Comparison of ENCODE assay signal across 20 cellular contexts in the genomic region with DNA sequence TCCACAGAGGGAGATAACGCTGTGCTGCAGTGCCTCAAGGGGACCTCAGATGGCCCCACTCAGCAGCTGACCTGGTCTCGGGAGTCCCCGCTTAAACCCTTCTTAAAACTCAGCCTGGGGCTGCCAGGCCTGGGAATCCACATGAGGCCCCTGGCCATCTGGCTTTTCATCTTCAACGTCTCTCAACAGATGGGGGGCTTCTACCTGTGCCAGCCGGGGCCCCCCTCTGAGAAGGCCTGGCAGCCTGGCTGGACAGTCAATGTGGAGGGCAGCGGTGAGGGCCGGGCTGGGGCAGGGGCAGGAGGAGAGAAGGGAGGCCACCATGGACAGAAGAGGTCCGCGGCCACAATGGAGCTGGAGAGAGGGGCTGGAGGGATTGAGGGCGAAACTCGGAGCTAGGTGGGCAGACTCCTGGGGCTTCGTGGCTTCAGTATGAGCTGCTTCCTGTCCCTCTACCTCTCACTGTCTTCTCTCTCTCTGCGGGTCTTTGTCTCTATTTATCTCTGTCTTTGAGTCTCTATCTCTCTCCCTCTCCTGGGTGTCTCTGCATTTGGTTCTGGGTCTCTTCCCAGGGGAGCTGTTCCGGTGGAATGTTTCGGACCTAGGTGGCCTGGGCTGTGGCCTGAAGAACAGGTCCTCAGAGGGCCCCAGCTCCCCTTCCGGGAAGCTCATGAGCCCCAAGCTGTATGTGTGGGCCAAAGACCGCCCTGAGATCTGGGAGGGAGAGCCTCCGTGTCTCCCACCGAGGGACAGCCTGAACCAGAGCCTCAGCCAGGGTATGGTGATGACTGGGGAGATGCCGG. TPM values are rescaled to one million over a fixed set of nuclear protein-coding genes. Genes with fewer than 3 reads are reported as not detected.
DNase-seq lines count a peak whose midpoint lies in the region; ATAC-seq and TF ChIP-seq lines count a peak whose summit lies in the region.
"Had no signal": no experiment of that assay in that cellular context is flagged by ENCODE, and none has a peak within 500 bp of the region (broad histone marks: within the 10 kb centered on the region; RNA-seq: fewer than 3 reads in every experiment).

No MANE protein-coding gene starts in this region.

- H3K4me1 Mint-ChIP-seq in neural crest cell, result no peaks in the 10 kb centered on the region
- peaks cover 26% of the 10 kb centered on the region for H3K4me1 Mint-ChIP-seq in CD4-positive, alpha-beta T cell (ENCODE audit: low read depth)

- no peak for DNase-seq in GM06990 (ENCODE audit: extremely low read depth, insufficient read length)
- peak; percentile 79 for DNase-seq in NCI-H524 treated with DMSO at 0.1 percent for 48 hours (lab: John Stamatoyannopoulos, UW)
- no peak for DNase-seq in neural crest cell (ENCODE audit: low read depth, low spot score)
- DNase-seq in CD4-positive, alpha-beta T cell, result no peak
- DNase-seq in adrenal gland, result no peak
- DNase-seq in MV-4-11 (lab: John Stamatoyannopoulos, UW), result no peak
- DNase-seq: activated CD8-positive, alpha-beta memory T cell treated with anti-CD3 and anti-CD28 coated beads, Interleukin-2, amount 50 U/mL, for 48 hours; BE2C; central memory CD4-positive, alpha-beta T cell; gastrocnemius medialis; GM23248; NCI-H2227 treated with DMSO at 0.1 percent for 48 hours; PC-9; sigmoid colon; stimulated activated CD4-positive, alpha-beta T cell treated with anti-CD3 and anti-CD28 coated beads, Interleukin-4, amount 100 ng/mL, for 4 hours; stimulated activated naive CD4-positive, alpha-beta T cell had no signal

- TF ChIP-seq POLR2A in adrenal gland (IDR thresholded peaks at IDR 0.05), result no peak

- H3K36me3 ChIP-seq in GM06990 (ENCODE audit: control insufficient read depth, insufficient read depth, low read length), result peaks cover 21% of the 10 kb centered on the region
- no peaks in the 10 kb centered on the region for H3K36me3 ChIP-seq in adrenal gland (replicated peaks in 1 of 2)
- H3K36me3 ChIP-seq: BE2C, gastrocnemius medialis, sigmoid colon had no signal

- no peaks in the 10 kb centered on the region for H3K27me3 ChIP-seq in GM06990 (replicated peaks; ENCODE audit: control insufficient read depth, insufficient read depth, low read length)
- no peaks in the 10 kb centered on the region for H3K27me3 ChIP-seq in CD4-positive, alpha-beta T cell (ENCODE audit: control insufficient read depth, insufficient read depth, low read length)
- no peaks in the 10 kb centered on the region for H3K27me3 ChIP-seq in adrenal gland
- H3K27me3 ChIP-seq: BE2C, gastrocnemius medialis, sigmoid colon had no signal

- TF ChIP-seq CTCF in GM06990 (IDR thresholded peaks at IDR 0.05; ENCODE audit: insufficient read depth, low read length, poor library complexity, severe bottlenecking) (peak; percentile 30), neural crest cell (conservative IDR thresholded peaks at IDR 0.05) (no peak), adrenal gland (IDR thresholded peaks at IDR 0.05) (no peak)
- no peak for TF ChIP-seq CTCF in CD4-positive, alpha-beta T cell (IDR thresholded peaks at IDR 0.05)

- POLR2A ChIA-PET in CD4-positive, alpha-beta T cell (lab: Charles Lee), result no interaction called here

- no peaks in the 10 kb centered on the region for H3K4me1 ChIP-seq in adrenal gland (replicated peaks in 1 of 2)
- H3K4me1 ChIP-seq: BE2C, gastrocnemius medialis had no signal

- CTCF ChIA-PET in CD4-positive, alpha-beta T cell (lab: Charles Lee), result no interaction called here

- H3K36me3 Mint-ChIP-seq in neural crest cell (ENCODE audit: low read depth), result no peaks in the 10 kb centered on the region
- no peaks in the 10 kb centered on the region for H3K36me3 Mint-ChIP-seq in CD4-positive, alpha-beta T cell (ENCODE audit: low read depth)

- no peak overlapping the region for H3K4me3 Mint-ChIP-seq in neural crest cell
- no peak overlapping the region for H3K4me3 Mint-ChIP-seq in CD4-positive, alpha-beta T cell

- H3K27ac ChIP-seq in CD4-positive, alpha-beta T cell (ENCODE audit: low read depth, low read length), result no peak overlapping the region
- H3K27ac ChIP-seq in adrenal gland, result no peak overlapping the region
- H3K27ac ChIP-seq: gastrocnemius medialis, GM23248, PC-9, sigmoid colon had no signal

- intact Hi-C loops in CD4-positive, alpha-beta T cell (cut with DNase I, micrococcal nuclease), result no loop called here
- intact Hi-C loops in adrenal gland (cut with DNase I), result loop anchor here in 1 of 2 donors (5.0 kb wide), 1 partner anchor 65 kb away; no protein-coding TSS in a partner anchor

- H3K4me3 ChIP-seq in GM06990 (replicated peaks; ENCODE audit: low read depth, low read length) (peak overlapping the region; percentile 88), adrenal gland (no peak overlapping the region)
- H3K4me3 ChIP-seq: gastrocnemius medialis, GM23248, lung, PC-9, sigmoid colon had no signal

- no peak for ATAC-seq in CD4-positive, alpha-beta T cell (ENCODE audit: poor library complexity)
- ATAC-seq: gastrocnemius medialis, SK-N-SH treated with all-trans-retinoic acid at 6 μM for 48 hours had no signal

- peaks cover 4% of the 10 kb centered on the region for H3K27me3 Mint-ChIP-seq in neural crest cell (ENCODE audit: low read depth)
- no peaks in the 10 kb centered on the region for H3K27me3 Mint-ChIP-seq in CD4-positive, alpha-beta T cell

- H3K27ac Mint-ChIP-seq in neural crest cell (ENCODE audit: unreplicated experiment), result peak overlapping the region; percentile 43
- H3K27ac Mint-ChIP-seq in CD4-positive, alpha-beta T cell, result no peak overlapping the region

- H3K9me3 Mint-ChIP-seq in neural crest cell, result peaks cover 4% of the 10 kb centered on the region
- H3K9me3 Mint-ChIP-seq in CD4-positive, alpha-beta T cell, result no peaks in the 10 kb centered on the region

- H3K9me3 ChIP-seq in CD4-positive, alpha-beta T cell (ENCODE audit: control insufficient read depth, low read length), result no peaks in the 10 kb centered on the region
- H3K9me3 ChIP-seq in adrenal gland (replicated peaks in 1 of 3), result no peaks in the 10 kb centered on the region
- H3K9me3 ChIP-seq: BE2C, gastrocnemius medialis, sigmoid colon had no signal

- WGBS in adrenal gland, 4 donors, result 87 to 91% (median 88%) methylated on average over 18 to 20 of the region's 20 CpGs

RNA-seq across cellular contexts. Expression of a gene that starts 0.8 kb away (rescaled TPM):
- total RNA-seq in neural crest cell (not detected in 2 replicates), adrenal gland (1 to 10 TPM in 1 of 8 donors, under 1 TPM in 5, not detected in 2; 0.32 to 1.8 (median 0.46) TPM)
- under 1 TPM; 0.14 to 0.27 TPM for total RNA-seq in CD4-positive, alpha-beta T cell
- polyA plus RNA-seq in adrenal gland, result under 1 TPM; 0.26 to 0.88 (median 0.40) TPM
- total RNA-seq: endothelial cell of umbilical vein, gastrocnemius medialis, GM23248, PC-9, sigmoid colon had no signal
- polyA plus RNA-seq: GM23248, neural cell had no signal

RNA-seq across cellular contexts. Expression of a gene that starts 7.5 kb away (rescaled TPM):
- total RNA-seq in neural crest cell, result 19.9 and 20.2 TPM in 2 replicates
- 10 to 100 TPM; 23.3 to 23.4 TPM for total RNA-seq in CD4-positive, alpha-beta T cell
- total RNA-seq in adrenal gland, result 100 to 1,000 TPM in 1 of 8 donors, 10 to 100 TPM in 7; 18.6 to 108 (median 47.7) TPM
- polyA plus RNA-seq in adrenal gland, result 100 to 1,000 TPM in 1 of 3 donors, 10 to 100 TPM in 1, 1 to 10 TPM in 1; 1.4 to 121 (median 57.1) TPM

RNA-seq across cellular contexts. Expression of a gene that starts 18.2 kb away (rescaled TPM):
- total RNA-seq in neural crest cell (63.9 and 67.3 TPM in 2 replicates), adrenal gland (10 to 100 TPM in 7 of 8 donors, 1 to 10 TPM in 1; 7.7 to 23.9 (median 18.3) TPM)
- total RNA-seq in CD4-positive, alpha-beta T cell, result 10 to 100 TPM; 47.4 to 51.0 TPM
- 10 to 100 TPM; 10.4 to 25.2 (median 18.3) TPM for polyA plus RNA-seq in adrenal gland

RNA-seq across cellular contexts. Expression of a gene that starts 42.0 kb away (rescaled TPM):
- total RNA-seq in neural crest cell, result 48.1 and 48.2 TPM in 2 replicates
- total RNA-seq in CD4-positive, alpha-beta T cell, result 10 to 100 TPM; 24.4 to 28.1 TPM
- 10 to 100 TPM; 29.0 to 64.2 (median 37.9) TPM for total RNA-seq in adrenal gland
- 100 to 1,000 TPM in 2 of 3 donors, 1 to 10 TPM in 1; 8.3 to 168 (median 114) TPM for polyA plus RNA-seq in adrenal gland

RNA-seq across cellular contexts. Expression of a gene that starts 52.3 kb away (rescaled TPM):
- total RNA-seq in neural crest cell (4.9 and 6.2 TPM in 2 replicates), adrenal gland (1 to 10 TPM in 5 of 8 donors, under 1 TPM in 2, not detected in 1; 0.42 to 5.2 (median 1.7) TPM)
- total RNA-seq in CD4-positive, alpha-beta T cell, result 100 to 1,000 TPM; 156 to 160 TPM
- 10 to 100 TPM in 2 of 3 donors, 1 to 10 TPM in 1; 1.8 to 50.5 (median 19.0) TPM for polyA plus RNA-seq in adrenal gland
